In genomic region chr1:245880754-245881403, GRCh38 we compare ENCODE assay signal across 16 cellular contexts.
DNase-seq lines count a peak whose midpoint lies in the region; ATAC-seq, FAIRE-seq and TF ChIP-seq lines count a peak whose summit lies in the region.
"Had no signal": no experiment of that assay in that cellular context is flagged by ENCODE, and none has a peak within 500 bp of the region (broad histone marks: within the 10 kb centered on the region; RNA-seq: fewer than 3 reads in every experiment).

No MANE protein-coding gene starts in this region.

- no peak for FAIRE-seq in HepG2 (lab: Jason Lieb, UNC)

- peaks cover 25% of the 10 kb centered on the region in 2 donors for H3K4me1 Mint-ChIP-seq in natural killer cell
- peaks cover 8 to 21% of the 10 kb centered on the region in 2 donors for H3K4me1 Mint-ChIP-seq in natural killer cell treated with Interleukin-12 subunit alpha and Interleukin-12 subunit beta and Interleukin-15 and Interleukin-18, amount 100 ng/mL, for 72 hours (ENCODE audit: low read depth in 2 of 2)
- no peaks in the 10 kb centered on the region for H3K4me1 Mint-ChIP-seq in activated CD4-positive, alpha-beta T cell treated with anti-CD3 and anti-CD28 coated beads, Interleukin-2, amount 10 ng/mL, durations not matched to agents 24 days and 14 days
- H3K4me1 Mint-ChIP-seq: activated CD8-positive, alpha-beta memory T cell treated with anti-CD3 and anti-CD28 coated beads, Interleukin-2, amount 10 ng/mL, durations not matched to agents 7 days and 5 days; stimulated activated naive B cell treated with anti-CD40 and anti-IgM and Interleukin-4, amounts not matched to agents 10 μg/mL and 1 μg/mL and 100 μg/mL, for 72 hours had no signal

- no peaks in the 10 kb centered on the region for H3K79me2 ChIP-seq in HepG2 (ENCODE audit: insufficient read depth, low read length)

- POLR2A ChIA-PET in HepG2 (lab: Yijun Ruan, JAX), result no interaction called here

- in situ Hi-C loops in HepG2 (cut with HindIII; ENCODE audit: extremely low pct_ligation_motif_present, low pct_unique_long_range_greater_than_20kb), result no loop called here

- H4K20me1 ChIP-seq in HepG2 (ENCODE audit: insufficient read depth, low read length), result no peaks in the 10 kb centered on the region

- CTCF ChIA-PET in HepG2 (lab: Yijun Ruan, JAX; ENCODE audit: low intra/inter-chr PET ratio, low total read pairs), result no interaction called here

- H3K4me3 ChIP-seq in HepG2 (replicated peaks in 1 of 3; ENCODE audit: insufficient read depth in 1 of 3, low read depth in 2 of 3, low read length in 3 of 3) (no peak overlapping the region), esophagus muscularis mucosa (no peak overlapping the region)

- no peak overlapping the region for H3K4me2 ChIP-seq in HepG2 (ENCODE audit: low read depth, low read length)

- H3K27ac ChIP-seq in HepG2 (ENCODE audit: extremely low read length, insufficient read depth, low read length) (no peak overlapping the region), esophagus muscularis mucosa (replicated peaks in 1 of 4) (no peak overlapping the region)

- TF ChIP-seq RAD21 in HepG2 (CRISPR knock-in tag; IDR thresholded peaks at IDR 0.05), result no peak

- DNase-seq in natural killer cell, result no peak
- DNase-seq in natural killer cell treated with Interleukin-12 subunit alpha and Interleukin-12 subunit beta and Interleukin-15 and Interleukin-18, amount 100 ng/mL, for 72 hours (ENCODE audit: low spot score), result no peak
- peak; percentile 82 for DNase-seq in astrocyte of the hippocampus (ENCODE audit: low read depth, low spot score)
- DNase-seq in hepatic stellate cell (ENCODE audit: low spot score), result peak; percentile 71
- DNase-seq in HepG2 (ENCODE audit: low spot score), result no peak
- DNase-seq in NK-92 (lab: John Stamatoyannopoulos, UW; ENCODE audit: unreplicated experiment), result no peak
- no peak for DNase-seq in activated CD4-positive, alpha-beta T cell treated with anti-CD3 and anti-CD28 coated beads, Interleukin-2, amount 10 ng/mL, durations not matched to agents 24 days and 14 days
- DNase-seq in esophagus muscularis mucosa (ENCODE audit: extremely low spot score), result no peak
- DNase-seq: 8988T; activated CD8-positive, alpha-beta memory T cell treated with anti-CD3 and anti-CD28 coated beads, Interleukin-2, amount 10 ng/mL, durations not matched to agents 7 days and 5 days; activated naive CD4-positive, alpha-beta T cell treated with anti-CD3 and anti-CD28 coated beads for 36 hours; central memory CD4-positive, alpha-beta T cell; NCI-H1092 treated with DMSO at 0.1 percent for 48 hours; nephron progenitor cell; stimulated activated naive B cell treated with anti-CD40 and anti-IgM and Interleukin-4, amounts not matched to agents 10 μg/mL and 1 μg/mL and 100 μg/mL, for 72 hours had no signal

- no TSS peak for BruUV-seq in HepG2 (replicated peaks; lab: Mats Ljungman, UMichigan)

- no peak overlapping the region for H2AFZ ChIP-seq in HepG2 (ENCODE audit: low read length)

- TF ChIP-seq POLR2A in HepG2 (IDR thresholded peaks at IDR 0.05; ENCODE audit: insufficient read depth in 1 of 2, low read depth in 2 of 2, low read length in 2 of 2) (no peak), esophagus muscularis mucosa (IDR thresholded peaks at IDR 0.05; ENCODE audit: low read depth) (no peak)

- no peaks in the 10 kb centered on the region for H3K27me3 Mint-ChIP-seq in natural killer cell (ENCODE audit: low read depth in 2 of 2)
- no peaks in the 10 kb centered on the region for H3K27me3 Mint-ChIP-seq in natural killer cell treated with Interleukin-12 subunit alpha and Interleukin-12 subunit beta and Interleukin-15 and Interleukin-18, amount 100 ng/mL, for 72 hours
- H3K27me3 Mint-ChIP-seq in activated CD4-positive, alpha-beta T cell treated with anti-CD3 and anti-CD28 coated beads, Interleukin-2, amount 10 ng/mL, durations not matched to agents 24 days and 14 days, result no peaks in the 10 kb centered on the region
- H3K27me3 Mint-ChIP-seq: activated CD8-positive, alpha-beta memory T cell treated with anti-CD3 and anti-CD28 coated beads, Interleukin-2, amount 10 ng/mL, durations not matched to agents 7 days and 5 days; stimulated activated naive B cell treated with anti-CD40 and anti-IgM and Interleukin-4, amounts not matched to agents 10 μg/mL and 1 μg/mL and 100 μg/mL, for 72 hours had no signal

- H3K9ac ChIP-seq in HepG2 (ENCODE audit: insufficient read depth, low read depth, low read length), result no peak overlapping the region

- intact Hi-C loops in natural killer cell (cut with micrococcal nuclease), result loop anchor here (10.0 kb wide), 1 partner anchor 726 kb away; the partner anchor contains the start of gene KIF26B
- intact Hi-C loops in HepG2 (cut with micrococcal nuclease; ENCODE audit: unreplicated experiment), result no loop called here
- intact Hi-C loops in activated CD4-positive, alpha-beta T cell treated with anti-CD3 and anti-CD28 coated beads, Interleukin-2, amount 10 ng/mL, durations not matched to agents 24 days and 14 days (cut with micrococcal nuclease), result no loop called here
- intact Hi-C loops in esophagus muscularis mucosa (cut with DNase I), result no loop called here

- peaks cover 10% of the 10 kb centered on the region for H3K36me3 Mint-ChIP-seq in natural killer cell
- peaks cover 6% of the 10 kb centered on the region for H3K36me3 Mint-ChIP-seq in natural killer cell treated with Interleukin-12 subunit alpha and Interleukin-12 subunit beta and Interleukin-15 and Interleukin-18, amount 100 ng/mL, for 72 hours
- no peaks in the 10 kb centered on the region for H3K36me3 Mint-ChIP-seq in activated CD4-positive, alpha-beta T cell treated with anti-CD3 and anti-CD28 coated beads, Interleukin-2, amount 10 ng/mL, durations not matched to agents 24 days and 14 days (ENCODE audit: low read depth)

- TF ChIP-seq EP300 in HepG2 (IDR thresholded peaks at IDR 0.05; ENCODE audit: low read depth in 2 of 2, low read length in 2 of 2), result no peak
- no peak for TF ChIP-seq EP300 in HepG2 (CRISPR knock-in tag; IDR thresholded peaks at IDR 0.05; ENCODE audit: borderline replicate concordance)
- no peak for TF ChIP-seq EP300 in esophagus muscularis mucosa (IDR thresholded peaks at IDR 0.05)

- TF ChIP-seq CTCF in natural killer cell (IDR thresholded peaks at IDR 0.05), result no peak
- no peak for TF ChIP-seq CTCF in HepG2 (CRISPR knock-in tag; IDR thresholded peaks at IDR 0.05)
- no peak for TF ChIP-seq CTCF in esophagus muscularis mucosa (IDR thresholded peaks at IDR 0.05)

- peaks cover 0 to 2% of the 10 kb centered on the region in 2 donors for H3K9me3 Mint-ChIP-seq in natural killer cell
- no peaks in the 10 kb centered on the region for H3K9me3 Mint-ChIP-seq in natural killer cell treated with Interleukin-12 subunit alpha and Interleukin-12 subunit beta and Interleukin-15 and Interleukin-18, amount 100 ng/mL, for 72 hours
- H3K9me3 Mint-ChIP-seq in activated CD4-positive, alpha-beta T cell treated with anti-CD3 and anti-CD28 coated beads, Interleukin-2, amount 10 ng/mL, durations not matched to agents 24 days and 14 days, result no peaks in the 10 kb centered on the region

- H3K4me1 ChIP-seq in HepG2 (ENCODE audit: insufficient read depth, low read length), result peaks cover 7% of the 10 kb centered on the region; the same call in 1 of the 2 replicates
- peaks cover under 1 to 3% (median 2%) of the 10 kb centered on the region in 4 donors for H3K4me1 ChIP-seq in esophagus muscularis mucosa

- WGBS in HepG2 (ENCODE audit: low lambda C conversion rate), result 78% methylated on average over 3 of the region's 3 CpGs
- WGBS in esophagus muscularis mucosa, result 90% methylated on average over 3 of the region's 3 CpGs

- H3K27me3 ChIP-seq in HepG2 (ENCODE audit: control insufficient read depth in 1 of 2, insufficient read depth in 2 of 2, low read length in 2 of 2) (no peaks in the 10 kb centered on the region), esophagus muscularis mucosa (no peaks in the 10 kb centered on the region)

- H3K9me3 ChIP-seq in HepG2 (ENCODE audit: low read length), result no peaks in the 10 kb centered on the region
- no peaks in the 10 kb centered on the region for H3K9me3 ChIP-seq in esophagus muscularis mucosa

- H3K36me3 ChIP-seq in HepG2 (replicated peaks in 1 of 2; ENCODE audit: control insufficient read depth in 1 of 2, insufficient read depth in 2 of 2, low read length in 2 of 2) (no peaks in the 10 kb centered on the region), esophagus muscularis mucosa (no peaks in the 10 kb centered on the region)

- ATAC-seq in natural killer cell (no peak), HepG2 (no peak)
- no peak for ATAC-seq in natural killer cell treated with Interleukin-12 subunit alpha and Interleukin-12 subunit beta and Interleukin-15 and Interleukin-18, amount 100 ng/mL, for 72 hours
- ATAC-seq: activated CD8-positive, alpha-beta memory T cell treated with anti-CD3 and anti-CD28 coated beads, Interleukin-2, amount 10 ng/mL, durations not matched to agents 7 days and 5 days; sciatic nerve; stimulated activated naive B cell treated with anti-CD40 and anti-IgM and Interleukin-4, amounts not matched to agents 10 μg/mL and 1 μg/mL and 100 μg/mL, for 72 hours had no signal

- H3K27ac Mint-ChIP-seq in natural killer cell, result no peak overlapping the region
- peak overlapping the region in 1 of 2 donors; percentile 6 for H3K27ac Mint-ChIP-seq in natural killer cell treated with Interleukin-12 subunit alpha and Interleukin-12 subunit beta and Interleukin-15 and Interleukin-18, amount 100 ng/mL, for 72 hours
- H3K27ac Mint-ChIP-seq in activated CD4-positive, alpha-beta T cell treated with anti-CD3 and anti-CD28 coated beads, Interleukin-2, amount 10 ng/mL, durations not matched to agents 24 days and 14 days, result no peak overlapping the region
- H3K27ac Mint-ChIP-seq: activated CD8-positive, alpha-beta memory T cell treated with anti-CD3 and anti-CD28 coated beads, Interleukin-2, amount 10 ng/mL, durations not matched to agents 7 days and 5 days; activated naive CD4-positive, alpha-beta T cell treated with anti-CD3 and anti-CD28 coated beads for 36 hours had no signal

- H3K4me3 Mint-ChIP-seq in natural killer cell, result peak overlapping the region; percentile 49
- H3K4me3 Mint-ChIP-seq in natural killer cell treated with Interleukin-12 subunit alpha and Interleukin-12 subunit beta and Interleukin-15 and Interleukin-18, amount 100 ng/mL, for 72 hours, result no peak overlapping the region
- H3K4me3 Mint-ChIP-seq in activated CD4-positive, alpha-beta T cell treated with anti-CD3 and anti-CD28 coated beads, Interleukin-2, amount 10 ng/mL, durations not matched to agents 24 days and 14 days, result no peak overlapping the region
- H3K4me3 Mint-ChIP-seq: activated CD8-positive, alpha-beta memory T cell treated with anti-CD3 and anti-CD28 coated beads, Interleukin-2, amount 10 ng/mL, durations not matched to agents 7 days and 5 days; activated naive CD4-positive, alpha-beta T cell treated with anti-CD3 and anti-CD28 coated beads for 36 hours; nephron progenitor cell; stimulated activated naive B cell treated with anti-CD40 and anti-IgM and Interleukin-4, amounts not matched to agents 10 μg/mL and 1 μg/mL and 100 μg/mL, for 72 hours had no signal

TF ChIP-seq in HepG2, 621 proteins besides CTCF, POLR2A, EP300 and RAD21:
- TF ChIP-seq ZNF777 (CRISPR knock-in tag; IDR thresholded peaks at IDR 0.05), result no peak
- TF ChIP-seq MAFK (conservative IDR thresholded peaks at IDR 0.05 in 1 of 2, IDR thresholded peaks at IDR 0.05 in 1 of 2; ENCODE audit: low read length in 2 of 2), result peak in 1 of 2 experiments; percentile 9; a peak in 1 of 4 replicates

Comparison
In these comparisons a context has a peak if more than half of its experiments do, and no peak if none do; other contexts are left out.
1. DNase-seq: peak in astrocyte of the hippocampus (single experiment) and hepatic stellate cell (single experiment); none in natural killer cell (single experiment), natural killer cell treated with Interleukin-12 subunit alpha and Interleukin-12 subunit beta and Interleukin-15 and Interleukin-18, amount 100 ng/mL, for 72 hours (single experiment), HepG2 (single experiment), NK-92 (single experiment), activated CD4-positive, alpha-beta T cell treated with anti-CD3 and anti-CD28 coated beads, Interleukin-2, amount 10 ng/mL, durations not matched to agents 24 days and 14 days (single experiment) and esophagus muscularis mucosa (single experiment).